10 cellular contexts compared by ENCODE assay signal in genomic region chr11:3169235-3169951, GRCh38. TPM values are rescaled to one million over a fixed set of nuclear protein-coding genes. Genes with fewer than 3 reads are reported as not detected.
DNase-seq lines count a peak whose midpoint lies in the region; ATAC-seq, FAIRE-seq and TF ChIP-seq lines count a peak whose summit lies in the region.
"Had no signal": no experiment of that assay in that cellular context is flagged by ENCODE, and none has a peak within 500 bp of the region (broad histone marks: within the 10 kb centered on the region; RNA-seq: fewer than 3 reads in every experiment).

No MANE protein-coding gene starts in this region.

- H3K4me1 Mint-ChIP-seq in stimulated activated naive CD8-positive, alpha-beta T cell treated with anti-CD3 and anti-CD28 coated beads, Interleukin-15, Interleukin-2, amounts not matched to agents 100 ng/mL and 50 ng/mL, for 24 hours (ENCODE audit: low read depth): peaks cover 23% of the 10 kb centered on the region

- H3K4me3 ChIP-seq in NT2/D1 (ENCODE audit: insufficient read length, low read depth) (peak overlapping the region; percentile 22), bronchial epithelial cell (ENCODE audit: low read depth, low read length) (no peak overlapping the region), kidney epithelial cell (ENCODE audit: low read depth, low read length) (peak overlapping the region; percentile 8)

- ATAC-seq in HG02973 (IDR thresholded peaks at IDR 0.05; ENCODE audit: unreplicated experiment): no peak
- ATAC-seq in GM21528 (IDR thresholded peaks at IDR 0.05; ENCODE audit: low FRiP score, unreplicated experiment): no peak

- peaks cover 18% of the 10 kb centered on the region for H3K4me1 ChIP-seq in NT2/D1 (ENCODE audit: insufficient read depth, insufficient read length)

- H3K9me3 Mint-ChIP-seq in stimulated activated naive CD8-positive, alpha-beta T cell treated with anti-CD3 and anti-CD28 coated beads, Interleukin-15, Interleukin-2, amounts not matched to agents 100 ng/mL and 50 ng/mL, for 24 hours: no peaks in the 10 kb centered on the region
- H3K9me3 Mint-ChIP-seq: IgD-negative memory B cell had no signal

- peak overlapping the region; percentile 73 for H3K9ac ChIP-seq in NT2/D1 (ENCODE audit: insufficient read length, low read depth)

- H3K9me3 ChIP-seq in NT2/D1 (ENCODE audit: insufficient read depth, low read length): no peaks in the 10 kb centered on the region
- H3K9me3 ChIP-seq: neutrophil had no signal

- H3K4me3 Mint-ChIP-seq in stimulated activated naive CD8-positive, alpha-beta T cell treated with anti-CD3 and anti-CD28 coated beads, Interleukin-15, Interleukin-2, amounts not matched to agents 100 ng/mL and 50 ng/mL, for 24 hours: peak overlapping the region; percentile 73

- H3K27me3 ChIP-seq in NT2/D1 (ENCODE audit: insufficient read depth, insufficient read length) (peaks cover 42% of the 10 kb centered on the region), bronchial epithelial cell (ENCODE audit: control insufficient read depth, insufficient read depth, low read length) (peaks cover 17% of the 10 kb centered on the region), kidney epithelial cell (ENCODE audit: control insufficient read depth, insufficient read depth, low read length) (peaks cover 35% of the 10 kb centered on the region)

- TF ChIP-seq CTCF in bronchial epithelial cell (IDR thresholded peaks at IDR 0.05; ENCODE audit: insufficient read depth, low read length, severe bottlenecking) (peak; percentile 6), kidney epithelial cell (IDR thresholded peaks at IDR 0.05; ENCODE audit: insufficient read depth, low read length, poor library complexity, severe bottlenecking) (peak; percentile 15)

- H3K36me3 ChIP-seq in NT2/D1 (ENCODE audit: insufficient read depth, insufficient read length, low read length) (no peaks in the 10 kb centered on the region), bronchial epithelial cell (ENCODE audit: control insufficient read depth, insufficient read depth, low read length) (no peaks in the 10 kb centered on the region), kidney epithelial cell (ENCODE audit: control insufficient read depth, insufficient read depth, low read length) (no peaks in the 10 kb centered on the region)
- H3K36me3 ChIP-seq: neutrophil had no signal

- peaks cover 20% of the 10 kb centered on the region for H3K27me3 Mint-ChIP-seq in stimulated activated naive CD8-positive, alpha-beta T cell treated with anti-CD3 and anti-CD28 coated beads, Interleukin-15, Interleukin-2, amounts not matched to agents 100 ng/mL and 50 ng/mL, for 24 hours

- H3K27ac Mint-ChIP-seq in stimulated activated naive CD8-positive, alpha-beta T cell treated with anti-CD3 and anti-CD28 coated beads, Interleukin-15, Interleukin-2, amounts not matched to agents 100 ng/mL and 50 ng/mL, for 24 hours: peak overlapping the region; percentile 31

- peak; percentile 79 for DNase-seq in EL
- no peak for DNase-seq in NT2/D1 (ENCODE audit: low read depth, low spot score)
- peak; percentile 21 for DNase-seq in bronchial epithelial cell (ENCODE audit: low read depth)
- DNase-seq in kidney epithelial cell (ENCODE audit: low read depth): no peak
- DNase-seq in occipital lobe (lab: John Stamatoyannopoulos, UW): no peak

- no peak for FAIRE-seq in bronchial epithelial cell (lab: Jason Lieb, UNC)

- H3K36me3 Mint-ChIP-seq in stimulated activated naive CD8-positive, alpha-beta T cell treated with anti-CD3 and anti-CD28 coated beads, Interleukin-15, Interleukin-2, amounts not matched to agents 100 ng/mL and 50 ng/mL, for 24 hours (ENCODE audit: low read depth): no peaks in the 10 kb centered on the region
- H3K36me3 Mint-ChIP-seq: IgD-negative memory B cell had no signal

RNA-seq across cellular contexts. Expression of gene OSBPL5, which starts 4.3 kb away (rescaled TPM):
- 17.5 and 21.1 TPM in 2 replicates for total RNA-seq in bronchial epithelial cell
- 9.2 and 10.2 TPM in 2 replicates for total RNA-seq in kidney epithelial cell
- 31.2 TPM for total RNA-seq in occipital lobe

RNA-seq across cellular contexts. Expression of gene MRGPRG, which starts 49.2 kb away (rescaled TPM):
- not detected in 2 replicates for total RNA-seq in bronchial epithelial cell
- not detected in 2 replicates for total RNA-seq in kidney epithelial cell
- not detected for total RNA-seq in occipital lobe

Comparison
In these comparisons a context has a peak if more than half of its experiments do, and no peak if none do; other contexts are left out.
1. DNase-seq: peak in EL (single experiment) and bronchial epithelial cell (single experiment); none in NT2/D1 (single experiment), kidney epithelial cell (single experiment) and occipital lobe (single experiment).